Comparison of ENCODE assay signal across 14 cellular contexts in genomic region chr2:225600865-225601264, GRCh38.
"Had no signal": no experiment of that assay in that cellular context is flagged by ENCODE, and none has a peak within 500 bp of the region (broad histone marks: within the 10 kb centered on the region; RNA-seq: fewer than 3 reads in every experiment).

No MANE protein-coding gene starts in this region.

- DNase-seq: activated naive CD4-positive, alpha-beta T cell treated with anti-CD3 and anti-CD28 coated beads for 36 hours; activated T-cell treated with anti-CD3 and anti-CD28 coated beads for 4 hours; foreskin melanocyte; head of caudate nucleus; right lobe of liver; stimulated activated CD4-positive, alpha-beta T cell treated with anti-CD3 and anti-CD28 coated beads, Interleukin-4, amount 100 ng/mL, for 4 hours; stimulated activated CD8-positive, alpha-beta memory T cell treated with anti-CD3 and anti-CD28 coated beads, Interleukin-4, amount 100 ng/mL, for 48 hours; stimulated activated naive CD8-positive, alpha-beta T cell treated with anti-CD3 and anti-CD28 coated beads, Interleukin-15, Interleukin-2, amounts not matched to agents 100 U/mL and 50 U/mL, for 24 hours; trophoblast cell had no signal

- H3K27ac ChIP-seq: epithelial cell of prostate, right lobe of liver, suprapubic skin had no signal

- H3K36me3 ChIP-seq: right lobe of liver, suprapubic skin had no signal

- H3K4me1 ChIP-seq: right lobe of liver, suprapubic skin had no signal

- H3K9me3 ChIP-seq: right lobe of liver, suprapubic skin had no signal

- H3K4me3 ChIP-seq: right lobe of liver, smooth muscle cell, suprapubic skin had no signal

- H3K4me2 ChIP-seq: smooth muscle cell had no signal

- ATAC-seq: activated CD4-positive, CD25-positive, alpha-beta regulatory T cell treated with anti-CD3 and anti-CD28 coated beads, Interleukin-2, amount 50 U/mL, for 24 hours; activated T-helper 17 cell treated with anti-CD3 and anti-CD28 coated beads, Interleukin-2, amount 50 U/mL, for 72 hours; right lobe of liver; stimulated activated naive CD8-positive, alpha-beta T cell treated with anti-CD3 and anti-CD28 coated beads, Interleukin-15, Interleukin-2, amounts not matched to agents 100 U/mL and 50 U/mL, for 24 hours had no signal

- H3K27me3 ChIP-seq: right lobe of liver, suprapubic skin had no signal
